In the genomic region with DNA sequence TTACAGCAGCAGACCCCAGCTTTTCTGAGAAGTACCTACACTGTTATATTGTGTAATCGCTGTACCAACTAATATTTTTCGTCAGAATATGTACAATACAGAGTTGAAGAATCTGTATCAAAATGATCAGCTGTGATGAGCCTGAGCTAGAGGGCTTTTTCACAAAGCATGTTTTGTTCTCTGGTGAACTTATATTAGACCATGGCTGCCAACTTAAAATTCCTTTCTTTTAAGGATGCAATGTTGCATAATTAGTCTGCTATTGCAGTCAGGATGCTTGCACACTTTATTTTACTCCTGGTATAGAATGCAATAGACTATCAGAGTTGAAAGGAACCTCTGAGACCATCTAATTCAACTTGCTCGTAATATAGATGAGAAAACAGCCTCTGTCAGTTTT, we compare ENCODE assay signal across 17 cellular contexts.
DNase-seq lines count a peak whose midpoint lies in the region; ATAC-seq and TF ChIP-seq lines count a peak whose summit lies in the region.
"Had no signal": no experiment of that assay in that cellular context is flagged by ENCODE, and none has a peak within 500 bp of the region (broad histone marks: within the 10 kb centered on the region; RNA-seq: fewer than 3 reads in every experiment).

No MANE protein-coding gene starts in this region.

- no peaks in the 10 kb centered on the region for H3K27me3 ChIP-seq in GM23248 (replicated peaks; ENCODE audit: insufficient read depth)
- no peaks in the 10 kb centered on the region for H3K27me3 ChIP-seq in adipocyte (replicated peaks; ENCODE audit: control insufficient read depth, insufficient read depth, low read length)

- ATAC-seq in GM21423 (IDR thresholded peaks at IDR 0.05; ENCODE audit: unreplicated experiment) (no peak), HG03342 (IDR thresholded peaks at IDR 0.05; ENCODE audit: unreplicated experiment) (no peak)

- DNase-seq in AG10803 (ENCODE audit: low read depth) (peak; percentile 65), GM23248 (peak; percentile 39), adipocyte (ENCODE audit: low read depth) (peak; percentile 61), fibroblast of pulmonary artery (ENCODE audit: low read depth) (peak; percentile 63), NCI-H524 (lab: John Stamatoyannopoulos, UW) (no peak)
- DNase-seq in activated CD4-positive, alpha-beta T cell treated with anti-CD3 and anti-CD28 coated beads, Interleukin-2, amount 50 U/mL, for 1 hour = no peak
- DNase-seq: 8988T; CD4-positive, alpha-beta memory T cell; COR-L47; DMS153; DMS79 treated with DMSO at 0.1 percent for 48 hours; GDM1 had no signal

- peaks cover 14% of the 10 kb centered on the region for H3F3A ChIP-seq in GM23248 (ENCODE audit: insufficient read depth)

- H2AFZ ChIP-seq in GM23248 = no peak overlapping the region

- peaks cover 93% of the 10 kb centered on the region for H3K79me2 ChIP-seq in GM23248 (ENCODE audit: insufficient read depth)

- no peaks in the 10 kb centered on the region for H3K9me3 ChIP-seq in GM23248 (ENCODE audit: low read depth)
- no peaks in the 10 kb centered on the region for H3K9me3 ChIP-seq in adipocyte (ENCODE audit: control insufficient read depth, low read length)
- H3K9me3 ChIP-seq: HAP-1 had no signal

- no peak overlapping the region for H3K27ac ChIP-seq in GM23248
- H3K27ac ChIP-seq: C4-2B, HL-60 had no signal

- H3K9me2 ChIP-seq in GM23248 (ENCODE audit: insufficient read depth) = no peaks in the 10 kb centered on the region

- no peaks in the 10 kb centered on the region for H4K20me1 ChIP-seq in GM23248 (ENCODE audit: insufficient read depth)

- no peak overlapping the region for H3K4me2 ChIP-seq in GM23248 (ENCODE audit: unreplicated experiment)

- 98 to 99% methylated on average over 3 of the region's 3 CpGs for WGBS in GM23248 (ENCODE audit: low coverage in 1 of 2, low lambda C conversion rate in 2 of 2, missing lambda C conversion rate in 2 of 2), 2 experiments

- H3K9ac ChIP-seq in GM23248 (no peak overlapping the region), adipocyte (ENCODE audit: low read length) (no peak overlapping the region)

- H3K36me3 ChIP-seq in GM23248 (ENCODE audit: low read depth) = peaks cover 8% of the 10 kb centered on the region
- no peaks in the 10 kb centered on the region for H3K36me3 ChIP-seq in adipocyte (ENCODE audit: control insufficient read depth, insufficient read depth, low read length, severe bottlenecking)
- H3K36me3 ChIP-seq: HAP-1 had no signal

- H3K4me1 ChIP-seq in GM23248 (ENCODE audit: insufficient read depth) = peaks cover 22% of the 10 kb centered on the region
- H3K4me1 ChIP-seq in adipocyte (ENCODE audit: control insufficient read depth, insufficient read depth, low read length) = peaks cover 38% of the 10 kb centered on the region

- in situ Hi-C loops in GM23248 (cut with MboI) = no loop called here

- H3K4me3 ChIP-seq in AG10803 (ENCODE audit: low read length) (no peak overlapping the region), GM23248 (no peak overlapping the region), adipocyte (ENCODE audit: low read length) (no peak overlapping the region), fibroblast of pulmonary artery (replicated peaks; ENCODE audit: low read depth, low read length) (no peak overlapping the region)
- H3K4me3 ChIP-seq: HAP-1 had no signal

- no peak for TF ChIP-seq CTCF in AG10803 (conservative IDR thresholded peaks at IDR 0.05; ENCODE audit: low read length)
- TF ChIP-seq CTCF in fibroblast of pulmonary artery (IDR thresholded peaks at IDR 0.05; ENCODE audit: low read length, missing control alignments) = no peak

Comparison
In these comparisons a context has a peak if more than half of its experiments do, and no peak if none do; other contexts are left out.
1. DNase-seq: peak in AG10803 (single experiment), GM23248 (single experiment), adipocyte (single experiment) and fibroblast of pulmonary artery (single experiment); none in NCI-H524 (0 of 2) and activated CD4-positive, alpha-beta T cell treated with anti-CD3 and anti-CD28 coated beads, Interleukin-2, amount 50 U/mL, for 1 hour (single experiment).